ENCODE assay signal across 1 cellular context in the genomic region with DNA sequence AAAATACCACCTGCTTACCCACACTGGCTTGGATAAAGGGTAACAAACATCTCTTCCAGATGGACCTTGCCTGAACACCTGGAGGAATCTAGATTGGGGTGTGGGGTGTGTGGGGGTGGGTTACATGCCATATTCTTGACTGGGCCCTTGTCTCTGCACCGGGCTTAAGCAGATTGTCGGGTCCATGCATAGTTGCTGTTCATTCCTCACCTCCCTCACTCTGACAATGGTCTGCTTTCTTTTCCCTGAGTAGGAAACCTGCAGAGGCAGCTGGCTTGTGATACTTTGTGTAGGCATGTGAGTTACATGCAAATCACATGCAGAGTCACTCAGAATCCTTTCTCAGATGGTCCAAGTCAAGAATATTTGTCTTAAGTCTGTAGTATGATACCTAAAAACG.
TF ChIP-seq lines count a peak whose summit lies in the region.

No MANE protein-coding gene starts in this region.

TF ChIP-seq in GM23338, 12 proteins besides CTCF, POLR2A, EP300 and RAD21 (continued from another document):
- TF ChIP-seq, protein P1, sequence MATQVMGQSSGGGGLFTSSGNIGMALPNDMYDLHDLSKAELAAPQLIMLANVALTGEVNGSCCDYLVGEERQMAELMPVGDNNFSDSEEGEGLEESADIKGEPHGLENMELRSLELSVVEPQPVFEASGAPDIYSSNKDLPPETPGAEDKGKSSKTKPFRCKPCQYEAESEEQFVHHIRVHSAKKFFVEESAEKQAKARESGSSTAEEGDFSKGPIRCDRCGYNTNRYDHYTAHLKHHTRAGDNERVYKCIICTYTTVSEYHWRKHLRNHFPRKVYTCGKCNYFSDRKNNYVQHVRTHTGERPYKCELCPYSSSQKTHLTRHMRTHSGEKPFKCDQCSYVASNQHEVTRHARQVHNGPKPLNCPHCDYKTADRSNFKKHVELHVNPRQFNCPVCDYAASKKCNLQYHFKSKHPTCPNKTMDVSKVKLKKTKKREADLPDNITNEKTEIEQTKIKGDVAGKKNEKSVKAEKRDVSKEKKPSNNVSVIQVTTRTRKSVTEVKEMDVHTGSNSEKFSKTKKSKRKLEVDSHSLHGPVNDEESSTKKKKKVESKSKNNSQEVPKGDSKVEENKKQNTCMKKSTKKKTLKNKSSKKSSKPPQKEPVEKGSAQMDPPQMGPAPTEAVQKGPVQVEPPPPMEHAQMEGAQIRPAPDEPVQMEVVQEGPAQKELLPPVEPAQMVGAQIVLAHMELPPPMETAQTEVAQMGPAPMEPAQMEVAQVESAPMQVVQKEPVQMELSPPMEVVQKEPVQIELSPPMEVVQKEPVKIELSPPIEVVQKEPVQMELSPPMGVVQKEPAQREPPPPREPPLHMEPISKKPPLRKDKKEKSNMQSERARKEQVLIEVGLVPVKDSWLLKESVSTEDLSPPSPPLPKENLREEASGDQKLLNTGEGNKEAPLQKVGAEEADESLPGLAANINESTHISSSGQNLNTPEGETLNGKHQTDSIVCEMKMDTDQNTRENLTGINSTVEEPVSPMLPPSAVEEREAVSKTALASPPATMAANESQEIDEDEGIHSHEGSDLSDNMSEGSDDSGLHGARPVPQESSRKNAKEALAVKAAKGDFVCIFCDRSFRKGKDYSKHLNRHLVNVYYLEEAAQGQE (IDR thresholded peaks at IDR 0.05; ENCODE audit: unreplicated experiment): no peak
- TF ChIP-seq POLR2AphosphoS5 (IDR thresholded peaks at IDR 0.05; ENCODE audit: low read depth): no peak
- TF ChIP-seq ZNF114 (CRISPR knock-in tag; IDR thresholded peaks at IDR 0.05): no peak
- TF ChIP-seq JUNB (IDR thresholded peaks at IDR 0.05; ENCODE audit: unreplicated experiment): no peak
- no peak for TF ChIP-seq EZH2phosphoT487 (IDR thresholded peaks at IDR 0.05; ENCODE audit: unreplicated experiment)
- TF ChIP-seq CREB1 (CRISPR knock-in tag; IDR thresholded peaks at IDR 0.05; ENCODE audit: low read depth): no peak
- TF ChIP-seq, protein P2, sequence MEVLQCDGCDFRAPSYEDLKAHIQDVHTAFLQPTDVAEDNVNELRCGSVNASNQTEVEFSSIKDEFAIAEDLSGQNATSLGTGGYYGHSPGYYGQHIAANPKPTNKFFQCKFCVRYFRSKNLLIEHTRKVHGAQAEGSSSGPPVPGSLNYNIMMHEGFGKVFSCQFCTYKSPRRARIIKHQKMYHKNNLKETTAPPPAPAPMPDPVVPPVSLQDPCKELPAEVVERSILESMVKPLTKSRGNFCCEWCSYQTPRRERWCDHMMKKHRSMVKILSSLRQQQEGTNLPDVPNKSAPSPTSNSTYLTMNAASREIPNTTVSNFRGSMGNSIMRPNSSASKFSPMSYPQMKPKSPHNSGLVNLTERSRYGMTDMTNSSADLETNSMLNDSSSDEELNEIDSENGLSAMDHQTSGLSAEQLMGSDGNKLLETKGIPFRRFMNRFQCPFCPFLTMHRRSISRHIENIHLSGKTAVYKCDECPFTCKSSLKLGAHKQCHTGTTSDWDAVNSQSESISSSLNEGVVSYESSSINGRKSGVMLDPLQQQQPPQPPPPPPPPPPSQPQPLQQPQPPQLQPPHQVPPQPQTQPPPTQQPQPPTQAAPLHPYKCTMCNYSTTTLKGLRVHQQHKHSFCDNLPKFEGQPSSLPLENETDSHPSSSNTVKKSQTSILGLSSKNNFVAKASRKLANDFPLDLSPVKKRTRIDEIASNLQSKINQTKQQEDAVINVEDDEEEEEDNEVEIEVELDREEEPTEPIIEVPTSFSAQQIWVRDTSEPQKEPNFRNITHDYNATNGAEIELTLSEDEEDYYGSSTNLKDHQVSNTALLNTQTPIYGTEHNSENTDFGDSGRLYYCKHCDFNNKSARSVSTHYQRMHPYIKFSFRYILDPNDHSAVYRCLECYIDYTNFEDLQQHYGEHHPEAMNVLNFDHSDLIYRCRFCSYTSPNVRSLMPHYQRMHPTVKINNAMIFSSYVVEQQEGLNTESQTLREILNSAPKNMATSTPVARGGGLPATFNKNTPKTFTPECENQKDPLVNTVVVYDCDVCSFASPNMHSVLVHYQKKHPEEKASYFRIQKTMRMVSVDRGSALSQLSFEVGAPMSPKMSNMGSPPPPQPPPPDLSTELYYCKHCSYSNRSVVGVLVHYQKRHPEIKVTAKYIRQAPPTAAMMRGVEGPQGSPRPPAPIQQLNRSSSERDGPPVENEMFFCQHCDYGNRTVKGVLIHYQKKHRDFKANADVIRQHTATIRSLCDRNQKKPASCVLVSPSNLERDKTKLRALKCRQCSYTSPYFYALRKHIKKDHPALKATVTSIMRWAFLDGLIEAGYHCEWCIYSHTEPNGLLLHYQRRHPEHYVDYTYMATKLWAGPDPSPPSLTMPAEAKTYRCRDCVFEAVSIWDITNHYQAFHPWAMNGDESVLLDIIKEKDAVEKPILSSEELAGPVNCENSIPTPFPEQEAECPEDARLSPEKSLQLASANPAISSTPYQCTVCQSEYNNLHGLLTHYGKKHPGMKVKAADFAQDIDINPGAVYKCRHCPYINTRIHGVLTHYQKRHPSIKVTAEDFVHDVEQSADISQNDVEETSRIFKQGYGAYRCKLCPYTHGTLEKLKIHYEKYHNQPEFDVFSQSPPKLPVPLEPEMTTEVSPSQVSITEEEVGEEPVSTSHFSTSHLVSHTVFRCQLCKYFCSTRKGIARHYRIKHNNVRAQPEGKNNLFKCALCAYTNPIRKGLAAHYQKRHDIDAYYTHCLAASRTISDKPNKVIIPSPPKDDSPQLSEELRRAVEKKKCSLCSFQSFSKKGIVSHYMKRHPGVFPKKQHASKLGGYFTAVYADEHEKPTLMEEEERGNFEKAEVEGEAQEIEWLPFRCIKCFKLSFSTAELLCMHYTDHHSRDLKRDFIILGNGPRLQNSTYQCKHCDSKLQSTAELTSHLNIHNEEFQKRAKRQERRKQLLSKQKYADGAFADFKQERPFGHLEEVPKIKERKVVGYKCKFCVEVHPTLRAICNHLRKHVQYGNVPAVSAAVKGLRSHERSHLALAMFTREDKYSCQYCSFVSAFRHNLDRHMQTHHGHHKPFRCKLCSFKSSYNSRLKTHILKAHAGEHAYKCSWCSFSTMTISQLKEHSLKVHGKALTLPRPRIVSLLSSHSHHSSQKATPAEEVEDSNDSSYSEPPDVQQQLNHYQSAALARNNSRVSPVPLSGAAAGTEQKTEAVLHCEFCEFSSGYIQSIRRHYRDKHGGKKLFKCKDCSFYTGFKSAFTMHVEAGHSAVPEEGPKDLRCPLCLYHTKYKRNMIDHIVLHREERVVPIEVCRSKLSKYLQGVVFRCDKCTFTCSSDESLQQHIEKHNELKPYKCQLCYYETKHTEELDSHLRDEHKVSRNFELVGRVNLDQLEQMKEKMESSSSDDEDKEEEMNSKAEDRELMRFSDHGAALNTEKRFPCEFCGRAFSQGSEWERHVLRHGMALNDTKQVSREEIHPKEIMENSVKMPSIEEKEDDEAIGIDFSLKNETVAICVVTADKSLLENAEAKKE (CRISPR knock-in tag; IDR thresholded peaks at IDR 0.05): no peak
- TF ChIP-seq, protein P3, sequence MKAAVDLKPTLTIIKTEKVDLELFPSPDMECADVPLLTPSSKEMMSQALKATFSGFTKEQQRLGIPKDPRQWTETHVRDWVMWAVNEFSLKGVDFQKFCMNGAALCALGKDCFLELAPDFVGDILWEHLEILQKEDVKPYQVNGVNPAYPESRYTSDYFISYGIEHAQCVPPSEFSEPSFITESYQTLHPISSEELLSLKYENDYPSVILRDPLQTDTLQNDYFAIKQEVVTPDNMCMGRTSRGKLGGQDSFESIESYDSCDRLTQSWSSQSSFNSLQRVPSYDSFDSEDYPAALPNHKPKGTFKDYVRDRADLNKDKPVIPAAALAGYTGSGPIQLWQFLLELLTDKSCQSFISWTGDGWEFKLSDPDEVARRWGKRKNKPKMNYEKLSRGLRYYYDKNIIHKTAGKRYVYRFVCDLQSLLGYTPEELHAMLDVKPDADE (IDR thresholded peaks at IDR 0.05): no peak
- TF ChIP-seq STAT1 (IDR thresholded peaks at IDR 0.05; ENCODE audit: unreplicated experiment): no peak
- no peak for TF ChIP-seq NANOG (IDR thresholded peaks at IDR 0.05; ENCODE audit: borderline replicate concordance)
- no peak for TF ChIP-seq EZH2 (IDR thresholded peaks at IDR 0.05; ENCODE audit: low read depth, unreplicated experiment)
TF ChIP-seq in GM23338: peak in this region for 0.
